8 cellular contexts compared by ENCODE assay signal in genomic region chr12:106841471-106842302, GRCh38.
DNase-seq lines count a peak whose midpoint lies in the region; ATAC-seq and TF ChIP-seq lines count a peak whose summit lies in the region.

No MANE protein-coding gene starts in this region.

- H3K4me3 ChIP-seq in AG09309 (ENCODE audit: control insufficient read depth, low read depth, low read length) = no peak overlapping the region
- H3K4me3 ChIP-seq in fibroblast of the aortic adventitia (ENCODE audit: low read depth, low read length) = no peak overlapping the region
- H3K4me3 ChIP-seq in osteoblast (ENCODE audit: insufficient read depth, low read length) = no peak overlapping the region

- ATAC-seq in GM18909 (IDR thresholded peaks at IDR 0.05; ENCODE audit: poor library complexity, unreplicated experiment) (no peak), GM19395 (IDR thresholded peaks at IDR 0.05; ENCODE audit: unreplicated experiment) (no peak)

- H3K36me3 ChIP-seq in osteoblast (ENCODE audit: insufficient read depth, low read length) = peaks cover 15% of the 10 kb centered on the region

- H3K79me2 ChIP-seq in osteoblast (ENCODE audit: insufficient read depth, low read length) = no peaks in the 10 kb centered on the region

- H3K9me3 ChIP-seq in osteoblast (ENCODE audit: low read depth, low read length) = no peaks in the 10 kb centered on the region

- peak overlapping the region; percentile 45 for H3K27ac ChIP-seq in osteoblast (ENCODE audit: low read depth, low read length)

- DNase-seq in AG09309 (ENCODE audit: low read depth) (peak; percentile 8), GM04504 (ENCODE audit: low read depth) (peak; percentile 17), NCI-H2081 (lab: John Stamatoyannopoulos, UW) (peak; percentile 34 to 67), fibroblast of the aortic adventitia (ENCODE audit: low read depth) (peak; percentile 74), osteoblast (ENCODE audit: insufficient read length, low spot score, missing footprints) (peak; percentile 68)
- peak; percentile 19 to 52 for DNase-seq in activated CD4-positive, alpha-beta T cell treated with anti-CD3 and anti-CD28 coated beads for 4 hours

- peaks cover 13% of the 10 kb centered on the region for H3K4me1 ChIP-seq in osteoblast (ENCODE audit: insufficient read depth, low read length)

- no peaks in the 10 kb centered on the region for H4K20me1 ChIP-seq in osteoblast (ENCODE audit: insufficient read depth, low read length)

- H3K27me3 ChIP-seq in osteoblast (ENCODE audit: insufficient read depth, low read length) = no peaks in the 10 kb centered on the region

- H3K4me2 ChIP-seq in osteoblast (ENCODE audit: insufficient read depth, low read length) = no peak overlapping the region

- no peak overlapping the region for H2AFZ ChIP-seq in osteoblast (ENCODE audit: low read length)

- TF ChIP-seq CTCF in AG09309 (IDR thresholded peaks at IDR 0.05; ENCODE audit: control insufficient read depth, insufficient read depth, low read depth, low read length, missing control alignments) = peak; percentile 62
- peak; percentile 72 for TF ChIP-seq CTCF in fibroblast of the aortic adventitia (IDR thresholded peaks at IDR 0.05; ENCODE audit: insufficient read depth, low read length)
- peak; percentile 66 for TF ChIP-seq CTCF in osteoblast (IDR thresholded peaks at IDR 0.05; ENCODE audit: extremely low read depth, low read depth, low read length)

Comparison
In these comparisons a context has a peak if more than half of its experiments do, and no peak if none do; other contexts are left out.
1. DNase-seq: peak in every context shown above with its lines; median percentile 74 in fibroblast of the aortic adventitia; 68 in osteoblast; 50 in NCI-H2081; 36 in activated CD4-positive, alpha-beta T cell treated with anti-CD3 and anti-CD28 coated beads for 4 hours; 17 in GM04504; 8 in AG09309.